ENCODE assay signal across 20 cellular contexts in the genomic region with DNA sequence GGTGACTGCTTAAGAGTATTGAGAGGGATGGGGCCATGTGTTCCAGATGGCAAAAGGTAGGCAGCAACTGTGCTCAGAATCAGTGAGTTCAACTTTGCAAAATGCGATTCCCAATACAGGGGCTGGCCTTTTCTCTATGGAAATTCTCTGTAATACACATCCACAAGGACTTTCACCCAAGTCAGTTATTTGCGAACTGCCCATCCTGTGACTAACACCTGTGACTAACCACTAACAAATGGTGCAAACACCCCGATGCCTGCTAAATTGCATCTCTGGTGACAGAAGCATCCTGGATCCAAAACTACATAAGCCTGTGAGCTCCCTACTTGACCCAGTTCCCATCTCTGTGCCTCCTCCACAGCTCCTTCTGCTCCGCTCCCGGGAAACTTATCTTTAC. TPM values are rescaled to one million over a fixed set of nuclear protein-coding genes. Genes with fewer than 3 reads are reported as not detected.
DNase-seq lines count a peak whose midpoint lies in the region; ATAC-seq, FAIRE-seq and TF ChIP-seq lines count a peak whose summit lies in the region.
"Had no signal": no experiment of that assay in that cellular context is flagged by ENCODE, and none has a peak within 500 bp of the region (broad histone marks: within the 10 kb centered on the region; RNA-seq: fewer than 3 reads in every experiment).

No MANE protein-coding gene starts in this region.

- peaks cover 20% of the 10 kb centered on the region for H3K4me1 Mint-ChIP-seq in activated CD8-positive, alpha-beta T cell treated with anti-CD3 and anti-CD28 coated beads, Interleukin-2, amount 10 ng/mL, durations not matched to agents 7 days and 5 days (ENCODE audit: low read depth)
- H3K4me1 Mint-ChIP-seq in activated CD8-positive, alpha-beta T cell treated with anti-CD3 and anti-CD28 coated beads for 36 hours (ENCODE audit: low read depth) = peaks cover 18% of the 10 kb centered on the region
- H3K4me1 Mint-ChIP-seq: neural crest cell had no signal

- TF ChIP-seq CTCF in activated CD8-positive, alpha-beta T cell treated with anti-CD3 and anti-CD28 coated beads for 36 hours (IDR thresholded peaks at IDR 0.05) = no peak

- no peaks in the 10 kb centered on the region for H3K9me3 ChIP-seq in SJCRH30 (replicated peaks)
- H3K9me3 ChIP-seq: thyroid gland had no signal

- H3K4me3 ChIP-seq in SJCRH30 = no peak overlapping the region
- H3K4me3 ChIP-seq: thyroid gland had no signal

- peaks cover 62% of the 10 kb centered on the region for H3K36me3 ChIP-seq in SJCRH30
- H3K36me3 ChIP-seq: thyroid gland had no signal

- no peaks in the 10 kb centered on the region for H3K27me3 ChIP-seq in SJCRH30
- H3K27me3 ChIP-seq: thyroid gland had no signal

- FAIRE-seq in urothelium cell line (lab: Jason Lieb, UNC) = peak; percentile 27
- FAIRE-seq: A204.1, G401.6, small intestine had no signal

- peak overlapping the region; percentile 49 for H3K27ac Mint-ChIP-seq in activated CD8-positive, alpha-beta T cell treated with anti-CD3 and anti-CD28 coated beads, Interleukin-2, amount 10 ng/mL, durations not matched to agents 7 days and 5 days
- no peak overlapping the region for H3K27ac Mint-ChIP-seq in activated CD8-positive, alpha-beta T cell treated with anti-CD3 and anti-CD28 coated beads for 36 hours
- H3K27ac Mint-ChIP-seq: activated naive CD8-positive, alpha-beta T cell treated with anti-CD3 and anti-CD28 coated beads for 36 hours had no signal

- CTCF ChIA-PET in activated CD8-positive, alpha-beta T cell treated with anti-CD3 and anti-CD28 coated beads, Interleukin-2, amount 10 ng/mL, durations not matched to agents 7 days and 5 days (lab: Charles Lee) = no interaction called here
- CTCF ChIA-PET in activated CD8-positive, alpha-beta T cell treated with anti-CD3 and anti-CD28 coated beads for 36 hours (lab: Charles Lee) = no interaction called here

- DNase-seq in activated CD8-positive, alpha-beta T cell treated with anti-CD3 and anti-CD28 coated beads, Interleukin-2, amount 10 ng/mL, durations not matched to agents 7 days and 5 days = no peak
- no peak for DNase-seq in activated CD8-positive, alpha-beta T cell treated with anti-CD3 and anti-CD28 coated beads for 36 hours
- DNase-seq in SJCRH30 (peak; percentile 50 to 63), fibroblast of peridontal ligament (ENCODE audit: extremely low read depth) (peak; percentile 47), urothelium cell line (ENCODE audit: low spot score) (peak; percentile 64)
- DNase-seq: activated CD8-positive, alpha-beta memory T cell treated with anti-CD3 and anti-CD28 coated beads for 24 hours; activated naive CD8-positive, alpha-beta T cell treated with anti-CD3 and anti-CD28 coated beads for 36 hours; glutamatergic neuron; Kasumi-1; left ventricle myocardium superior; NCI-H2081 treated with DMSO at 0.1 percent for 48 hours; small intestine; thyroid gland had no signal

- peaks cover 69% of the 10 kb centered on the region for H3K4me1 ChIP-seq in SJCRH30

- peaks cover 48% of the 10 kb centered on the region for H3K36me3 Mint-ChIP-seq in activated CD8-positive, alpha-beta T cell treated with anti-CD3 and anti-CD28 coated beads, Interleukin-2, amount 10 ng/mL, durations not matched to agents 7 days and 5 days (ENCODE audit: low read depth)
- H3K36me3 Mint-ChIP-seq in activated CD8-positive, alpha-beta T cell treated with anti-CD3 and anti-CD28 coated beads for 36 hours (ENCODE audit: low read depth) = peaks cover 64% of the 10 kb centered on the region

- POLR2A ChIA-PET in activated CD8-positive, alpha-beta T cell treated with anti-CD3 and anti-CD28 coated beads, Interleukin-2, amount 10 ng/mL, durations not matched to agents 7 days and 5 days (lab: Charles Lee) = no interaction called here
- POLR2A ChIA-PET in activated CD8-positive, alpha-beta T cell treated with anti-CD3 and anti-CD28 coated beads for 36 hours (lab: Charles Lee) = no interaction called here

- H3K27me3 Mint-ChIP-seq in activated CD8-positive, alpha-beta T cell treated with anti-CD3 and anti-CD28 coated beads, Interleukin-2, amount 10 ng/mL, durations not matched to agents 7 days and 5 days (ENCODE audit: low read depth) = no peaks in the 10 kb centered on the region
- H3K27me3 Mint-ChIP-seq in activated CD8-positive, alpha-beta T cell treated with anti-CD3 and anti-CD28 coated beads for 36 hours = no peaks in the 10 kb centered on the region
- H3K27me3 Mint-ChIP-seq: activated naive CD8-positive, alpha-beta T cell treated with anti-CD3 and anti-CD28 coated beads for 36 hours had no signal

- no peak overlapping the region for H3K4me3 Mint-ChIP-seq in activated CD8-positive, alpha-beta T cell treated with anti-CD3 and anti-CD28 coated beads, Interleukin-2, amount 10 ng/mL, durations not matched to agents 7 days and 5 days
- no peak overlapping the region for H3K4me3 Mint-ChIP-seq in activated CD8-positive, alpha-beta T cell treated with anti-CD3 and anti-CD28 coated beads for 36 hours
- H3K4me3 Mint-ChIP-seq: activated naive CD8-positive, alpha-beta T cell treated with anti-CD3 and anti-CD28 coated beads for 36 hours; neural crest cell had no signal

- no peaks in the 10 kb centered on the region for H3K9me3 Mint-ChIP-seq in activated CD8-positive, alpha-beta T cell treated with anti-CD3 and anti-CD28 coated beads, Interleukin-2, amount 10 ng/mL, durations not matched to agents 7 days and 5 days (ENCODE audit: insufficient read depth)
- peaks cover 9% of the 10 kb centered on the region for H3K9me3 Mint-ChIP-seq in activated CD8-positive, alpha-beta T cell treated with anti-CD3 and anti-CD28 coated beads for 36 hours
- H3K9me3 Mint-ChIP-seq: activated naive CD8-positive, alpha-beta T cell treated with anti-CD3 and anti-CD28 coated beads for 36 hours; neural crest cell had no signal

- ATAC-seq in activated CD8-positive, alpha-beta T cell treated with anti-CD3 and anti-CD28 coated beads, Interleukin-2, amount 10 ng/mL, durations not matched to agents 7 days and 5 days = no peak
- ATAC-seq in activated CD8-positive, alpha-beta T cell treated with anti-CD3 and anti-CD28 coated beads for 36 hours = no peak
- ATAC-seq in GM18868 (IDR thresholded peaks at IDR 0.05; ENCODE audit: unreplicated experiment) = no peak
- no peak for ATAC-seq in HG03520 (IDR thresholded peaks at IDR 0.05; ENCODE audit: unreplicated experiment)
- no peak for ATAC-seq in GM18498 (IDR thresholded peaks at IDR 0.05; ENCODE audit: unreplicated experiment)
- ATAC-seq: left ventricle myocardium superior had no signal

- H3K27ac ChIP-seq in SJCRH30 = peak overlapping the region; percentile 66
- H3K27ac ChIP-seq: thyroid gland had no signal

- intact Hi-C loops in activated CD8-positive, alpha-beta T cell treated with anti-CD3 and anti-CD28 coated beads for 36 hours (cut with micrococcal nuclease) = no loop called here

RNA-seq across cellular contexts. Expression of a gene that starts 9.0 kb away (rescaled TPM):
- 1 to 10 TPM; 2.8 to 3.1 TPM for total RNA-seq in activated CD8-positive, alpha-beta T cell treated with anti-CD3 and anti-CD28 coated beads, Interleukin-2, amount 10 ng/mL, durations not matched to agents 7 days and 5 days
- total RNA-seq in activated CD8-positive, alpha-beta T cell treated with anti-CD3 and anti-CD28 coated beads for 36 hours = 1 to 10 TPM; 1.3 to 1.5 TPM
- total RNA-seq in SJCRH30 (2014; rRNA removed; shearing (Covaris generic)) = 1.9 and 3.3 TPM in 2 replicates
- total RNA-seq: neural crest cell had no signal

RNA-seq across cellular contexts. Expression of a gene that starts 24.7 kb away (rescaled TPM):
- total RNA-seq in activated CD8-positive, alpha-beta T cell treated with anti-CD3 and anti-CD28 coated beads, Interleukin-2, amount 10 ng/mL, durations not matched to agents 7 days and 5 days = 10 to 100 TPM in 1 of 2 experiments, 1 to 10 TPM in 1; 9.3 to 11.0 TPM
- 10 to 100 TPM in 1 of 2 experiments, 1 to 10 TPM in 1; 9.0 to 10.6 TPM for total RNA-seq in activated CD8-positive, alpha-beta T cell treated with anti-CD3 and anti-CD28 coated beads for 36 hours
- 11.2 and 19.9 TPM in 2 replicates for total RNA-seq in SJCRH30 (2014; rRNA removed; shearing (Covaris generic))
- total RNA-seq: neural crest cell had no signal

RNA-seq across cellular contexts. Expression of a gene that starts 55.8 kb away (rescaled TPM):
- not detected for total RNA-seq in activated CD8-positive, alpha-beta T cell treated with anti-CD3 and anti-CD28 coated beads, Interleukin-2, amount 10 ng/mL, durations not matched to agents 7 days and 5 days
- total RNA-seq in activated CD8-positive, alpha-beta T cell treated with anti-CD3 and anti-CD28 coated beads for 36 hours = not detected
- total RNA-seq in SJCRH30 (2014; rRNA removed; shearing (Covaris generic)) = not detected in 2 replicates
- total RNA-seq: activated naive CD8-positive, alpha-beta T cell treated with anti-CD3 and anti-CD28 coated beads for 36 hours; dermis microvascular lymphatic vessel endothelial cell; left ventricle myocardium superior; neural crest cell; thyroid gland had no signal

Comparison
In these comparisons a context has a peak if more than half of its experiments do, and no peak if none do; other contexts are left out.
1. DNase-seq: peak in SJCRH30 (2 of 2), fibroblast of peridontal ligament (single experiment) and urothelium cell line (single experiment); none in activated CD8-positive, alpha-beta T cell treated with anti-CD3 and anti-CD28 coated beads, Interleukin-2, amount 10 ng/mL, durations not matched to agents 7 days and 5 days (single experiment) and activated CD8-positive, alpha-beta T cell treated with anti-CD3 and anti-CD28 coated beads for 36 hours (single experiment).